In the genomic region with DNA sequence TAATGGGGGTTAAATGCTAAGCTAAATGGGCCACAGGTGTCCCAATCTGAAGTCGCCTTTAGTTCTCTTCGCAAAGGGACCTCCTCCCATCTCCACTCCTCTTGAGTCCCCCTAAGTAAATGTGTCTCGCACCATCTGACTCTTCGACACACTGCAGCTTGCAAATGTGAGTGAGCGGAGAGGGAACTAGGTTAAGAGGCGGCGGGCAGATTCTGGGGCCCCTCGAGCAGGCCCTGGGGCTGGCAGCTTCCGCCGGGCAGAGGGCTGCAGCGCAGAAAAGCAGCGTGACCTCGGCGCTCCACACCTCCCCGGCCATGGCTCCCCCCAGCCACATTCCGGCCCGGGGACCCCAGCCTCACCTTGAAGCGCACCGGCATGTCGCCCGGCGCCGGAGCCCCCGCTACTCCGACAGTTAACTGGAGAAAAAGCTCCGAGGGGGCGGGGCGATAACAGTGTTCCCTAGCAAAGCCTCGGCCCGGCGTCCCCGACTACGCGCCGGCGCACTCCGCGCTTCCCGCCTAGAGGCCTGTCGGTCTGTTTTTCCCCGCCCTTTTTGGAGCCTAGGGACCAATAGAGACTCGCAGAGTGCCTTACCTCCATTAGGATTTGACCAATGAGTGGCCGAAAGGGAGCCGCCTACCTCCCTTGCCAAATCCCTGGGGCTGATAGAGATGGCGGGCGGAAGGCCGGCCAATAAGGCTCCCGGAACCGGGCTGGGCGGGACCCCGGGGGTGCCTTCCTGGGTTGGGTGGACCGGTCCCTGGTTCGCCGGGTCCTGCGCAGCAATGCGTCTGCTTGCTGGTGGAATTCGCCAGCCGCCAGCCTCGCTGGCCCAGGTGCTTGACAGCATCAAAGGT, we compare ENCODE assay signal across 8 cellular contexts. TPM values are rescaled to one million over a fixed set of nuclear protein-coding genes. Genes with fewer than 3 reads are reported as not detected.
A peak's percentile ranks its signal among the peaks of the same experiment; 100 is the strongest.
DNase-seq lines count a peak whose midpoint lies in the region; ATAC-seq, FAIRE-seq and TF ChIP-seq lines count a peak whose summit lies in the region.

Gene MDM1, minus strand, starts transcription at position 494 of the 857 bp plus-strand sequence. Its CDS starts 117 bp downstream, at position 377.

- peak within 1 kb of the TSS; percentile 96 for H2AFZ ChIP-seq in keratinocyte (ENCODE audit: control insufficient read depth, low read length)

- FAIRE-seq in keratinocyte (lab: Jason Lieb, UNC): no peak

- no peaks in the 10 kb centered on the region for H3K9me3 ChIP-seq in keratinocyte (ENCODE audit: control insufficient read depth, low read depth, low read length)

- H3K4me1 ChIP-seq in keratinocyte (ENCODE audit: control insufficient read depth, extremely low read depth, insufficient read depth, low read length): peaks cover 21% of the 10 kb centered on the region

- peaks cover 2% of the 10 kb centered on the region for H3K9me1 ChIP-seq in keratinocyte (ENCODE audit: control insufficient read depth, extremely low read depth, insufficient read depth, low read length)

- no peaks in the 10 kb centered on the region for H4K20me1 ChIP-seq in keratinocyte (ENCODE audit: control insufficient read depth, extremely low read depth, insufficient read depth, low read length)

- peak within 1 kb of the TSS; percentile 53 for H3K27ac ChIP-seq in keratinocyte (ENCODE audit: control insufficient read depth, insufficient read depth, low read length)

- dilution Hi-C loops in keratinocyte (cut with MboI; ENCODE audit: extremely low pct_ligation_motif_present, low sequenced_read_pairs): no loop called here

- DNase-seq in AG08396 (ENCODE audit: low spot score) (peak; percentile 97), NCI-H446 treated with DMSO at 0.1 percent for 48 hours (lab: John Stamatoyannopoulos, UW) (peak; percentile 98), cerebellar nuclear complex (lab: John Stamatoyannopoulos, UW) (peak; percentile 85 to 95), keratinocyte (ENCODE audit: low read depth, low spot score) (peak; percentile 65)
- DNase-seq in stimulated activated CD4-positive, alpha-beta T cell treated with anti-CD3 and anti-CD28 coated beads, Interleukin-15, amount 100 ng/mL, for 1 hour (ENCODE audit: low read depth in 1 of 2, low spot score in 1 of 2): peak; percentile 87 to 89

- no peaks in the 10 kb centered on the region for H3K79me2 ChIP-seq in keratinocyte (ENCODE audit: control insufficient read depth, insufficient read depth, low read length)

- TF ChIP-seq CTCF in keratinocyte (optimal IDR thresholded peaks at IDR 0.05 in 1 of 3, IDR thresholded peaks at IDR 0.05 in 1 of 3, conservative IDR thresholded peaks at IDR 0.05 in 1 of 3; ENCODE audit: extremely low read depth in 1 of 3, insufficient read depth in 2 of 3, low read length in 3 of 3): no peak

- ATAC-seq in GM19035 (IDR thresholded peaks at IDR 0.05; ENCODE audit: unreplicated experiment): peak; percentile 99
- ATAC-seq in HG03354 (IDR thresholded peaks at IDR 0.05; ENCODE audit: poor library complexity, severe bottlenecking, unreplicated experiment): peak; percentile 99
- ATAC-seq in activated CD4-positive, CD25-positive, alpha-beta regulatory T cell treated with anti-CD3 and anti-CD28 coated beads, Interleukin-2, amount 50 U/mL, for 24 hours: peak; percentile 98 to 99

- no peaks in the 10 kb centered on the region for H3K27me3 ChIP-seq in keratinocyte (ENCODE audit: control insufficient read depth, extremely low read depth, insufficient read depth, low read length)

- H3K4me2 ChIP-seq in keratinocyte (ENCODE audit: control insufficient read depth, extremely low read depth, insufficient read depth, low read depth, low read length): peak within 1 kb of the TSS; percentile 98

- peak within 1 kb of the TSS; percentile 75 to 93 (median 92) for H3K4me3 ChIP-seq in keratinocyte (ENCODE audit: control insufficient read depth in 2 of 3, extremely low read depth in 1 of 3, insufficient read depth in 2 of 3, low read depth in 1 of 3, low read length in 3 of 3)

- peaks cover 0 to 2% of the 10 kb centered on the region in 2 experiments for H3K36me3 ChIP-seq in keratinocyte (ENCODE audit: control insufficient read depth in 2 of 2, extremely low read depth in 1 of 2, insufficient read depth in 2 of 2, low read length in 2 of 2)

- H3K9ac ChIP-seq in keratinocyte (ENCODE audit: control insufficient read depth, extremely low read depth, insufficient read depth, low read length): peak within 1 kb of the TSS; percentile 78

RNA-seq across cellular contexts. Expression of gene MDM1, which starts in this region (rescaled TPM):
- 2.9 to 7.5 TPM (median 4.6 TPM) in 3 replicates for polyA plus RNA-seq in keratinocyte
- polyA plus RNA-seq in keratinocyte (2011; ENCODE audit: low read depth): 10.8 TPM
- 1.8 and 3.6 TPM in 2 replicates for polyA plus RNA-seq in keratinocyte (2011; cell fraction: cytosol; rRNA removed)
- 10.3 and 10.4 TPM in 2 replicates for polyA plus RNA-seq in keratinocyte (2011; cell fraction: nucleus; rRNA removed)
- polyA plus RNA-seq in keratinocyte (2012; ENCODE audit: low replicate concordance): 2.1 TPM in 2 replicates
- 0.36 to 3.7 TPM (median 2.3 TPM) in 3 replicates for polyA minus RNA-seq in keratinocyte
- polyA minus RNA-seq in keratinocyte (2011; cell fraction: cytosol; rRNA and poly(A)+ RNA removed): 2.3 TPM
- 3.5 and 6.1 TPM in 2 replicates for polyA minus RNA-seq in keratinocyte (2011; cell fraction: nucleus; rRNA and poly(A)+ RNA removed)

Comparison
In these comparisons a context has a peak if more than half of its experiments do, and no peak if none do; other contexts are left out.
1. Peak in every context shown above with its lines: DNase-seq, ATAC-seq, H3K4me3 ChIP-seq and H3K27ac ChIP-seq.